20 cellular contexts compared by ENCODE assay signal in the genomic region with DNA sequence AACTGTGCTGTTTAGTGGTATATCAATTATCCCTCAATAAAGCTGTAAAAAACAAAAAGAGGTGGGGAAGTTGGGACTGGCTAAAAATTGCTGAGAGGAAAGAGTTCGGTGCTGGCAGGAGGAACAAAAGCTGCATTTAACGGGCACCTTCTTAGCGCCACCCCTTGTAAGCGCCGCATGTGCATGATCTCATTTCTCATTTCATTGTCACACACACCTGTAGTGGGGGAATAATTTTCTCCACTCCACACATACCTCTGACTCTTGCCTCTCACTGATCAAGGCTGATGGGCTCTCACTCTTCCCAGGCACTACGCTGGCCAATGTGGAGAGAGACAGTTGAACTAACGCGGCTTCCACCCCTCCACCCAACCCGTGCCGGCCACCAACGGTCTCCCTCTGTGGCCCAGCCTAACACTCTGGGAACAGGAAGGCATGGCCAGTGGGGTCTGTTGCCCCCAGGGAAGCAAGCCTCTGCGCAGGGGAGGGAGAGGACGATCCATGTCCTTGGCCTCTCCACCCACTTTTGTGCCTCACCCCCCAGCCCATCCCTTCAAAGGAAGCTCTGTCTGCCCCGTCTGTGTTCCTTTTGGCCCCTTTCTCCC.
"Had no signal": no experiment of that assay in that cellular context is flagged by ENCODE, and none has a peak within 500 bp of the region (broad histone marks: within the 10 kb centered on the region; RNA-seq: fewer than 3 reads in every experiment).

No MANE protein-coding gene starts in this region.

- H3K36me3 Mint-ChIP-seq: immature natural killer cell, natural killer cell had no signal

- H3K4me3 ChIP-seq: breast epithelium, esophagus squamous epithelium, prostate gland, right atrium auricular region, tibial nerve, vagina had no signal

- H3K9me3 ChIP-seq: breast epithelium, esophagus squamous epithelium, prostate gland, right atrium auricular region, vagina had no signal

- ATAC-seq: activated CD8-positive, alpha-beta T cell treated with anti-CD3 and anti-CD28 coated beads, Interleukin-2, amount 10 ng/mL, durations not matched to agents 7 days and 5 days; activated T-cell treated with anti-CD3 and anti-CD28 coated beads, Interleukin-2, amount 50 U/mL, for 4 hours; left ventricle myocardium superior; natural killer cell had no signal

- DNase-seq: activated CD4-positive, alpha-beta T cell treated with anti-CD3 and anti-CD28 coated beads, Interleukin-2, amount 10 ng/mL, durations not matched to agents 24 days and 14 days; activated CD8-positive, alpha-beta T cell treated with anti-CD3 and anti-CD28 coated beads, Interleukin-2, amount 10 ng/mL, durations not matched to agents 7 days and 5 days; activated effector memory CD4-positive, alpha-beta T cell treated with Interleukin-2 at 50 U/mL for 16 hours; activated naive CD4-positive, alpha-beta T cell treated with anti-CD3 and anti-CD28 coated beads, Interleukin-2, amount 50 U/mL, for 16 hours; activated T-cell treated with anti-CD3 and anti-CD28 coated beads, Interleukin-2, amount 50 U/mL, for 4 hours; aorta; cerebellar nuclear complex; effector CD8-positive, alpha-beta T cell; esophagus squamous epithelium; immature natural killer cell; kidney glomerular epithelial cell; left ventricle myocardium superior; natural killer cell had no signal

- H3K4me1 ChIP-seq: breast epithelium, esophagus squamous epithelium, prostate gland, right atrium auricular region, vagina had no signal

- H3K4me1 Mint-ChIP-seq: activated CD4-positive, alpha-beta T cell treated with anti-CD3 and anti-CD28 coated beads, Interleukin-2, amount 10 ng/mL, durations not matched to agents 24 days and 14 days; immature natural killer cell; natural killer cell had no signal

- H3K27ac Mint-ChIP-seq: activated CD4-positive, alpha-beta T cell treated with anti-CD3 and anti-CD28 coated beads, Interleukin-2, amount 10 ng/mL, durations not matched to agents 24 days and 14 days; activated CD8-positive, alpha-beta T cell treated with anti-CD3 and anti-CD28 coated beads, Interleukin-2, amount 10 ng/mL, durations not matched to agents 7 days and 5 days; immature natural killer cell; natural killer cell; stimulated activated naive CD8-positive, alpha-beta T cell treated with anti-CD3 and anti-CD28 coated beads, Interleukin-15, Interleukin-2, amounts not matched to agents 100 ng/mL and 50 ng/mL, for 24 hours; T-helper 1 cell treated with Interleukin-12 subunit alpha and Interleukin-12 subunit beta and Interleukin-4 antibody, amounts not matched to agents 30 μg/mL and 1 μg/mL, for 36 hours had no signal

- H3K36me3 ChIP-seq: breast epithelium, esophagus squamous epithelium, prostate gland, right atrium auricular region, tibial nerve, vagina had no signal

- H3K4me3 Mint-ChIP-seq: activated CD4-positive, alpha-beta T cell treated with anti-CD3 and anti-CD28 coated beads, Interleukin-2, amount 10 ng/mL, durations not matched to agents 24 days and 14 days; activated CD8-positive, alpha-beta T cell treated with anti-CD3 and anti-CD28 coated beads, Interleukin-2, amount 10 ng/mL, durations not matched to agents 7 days and 5 days; activated T-cell treated with anti-CD3 and anti-CD28 coated beads, Interleukin-2, amount 50 U/mL, for 4 hours; immature natural killer cell; natural killer cell; stimulated activated naive CD8-positive, alpha-beta T cell treated with anti-CD3 and anti-CD28 coated beads, Interleukin-15, Interleukin-2, amounts not matched to agents 100 ng/mL and 50 ng/mL, for 24 hours; T-helper 1 cell treated with Interleukin-12 subunit alpha and Interleukin-12 subunit beta and Interleukin-4 antibody, amounts not matched to agents 30 μg/mL and 1 μg/mL, for 36 hours had no signal

- H3K9me3 Mint-ChIP-seq: activated CD4-positive, alpha-beta T cell treated with anti-CD3 and anti-CD28 coated beads, Interleukin-2, amount 10 ng/mL, durations not matched to agents 24 days and 14 days; activated T-cell treated with anti-CD3 and anti-CD28 coated beads, Interleukin-2, amount 50 U/mL, for 4 hours; immature natural killer cell; natural killer cell; stimulated activated naive CD8-positive, alpha-beta T cell treated with anti-CD3 and anti-CD28 coated beads, Interleukin-15, Interleukin-2, amounts not matched to agents 100 ng/mL and 50 ng/mL, for 24 hours; T-helper 1 cell treated with Interleukin-12 subunit alpha and Interleukin-12 subunit beta and Interleukin-4 antibody, amounts not matched to agents 30 μg/mL and 1 μg/mL, for 36 hours had no signal

- H3K27me3 ChIP-seq: right atrium auricular region, tibial nerve, vagina had no signal

- H3K27ac ChIP-seq: breast epithelium, esophagus squamous epithelium, prostate gland, right atrium auricular region, tibial nerve, vagina had no signal
